In genomic region chr1:160169553-160170399, GRCh38 we compare ENCODE assay signal across 9 cellular contexts. TPM values are rescaled to one million over a fixed set of nuclear protein-coding genes. Genes with fewer than 3 reads are reported as not detected.
DNase-seq lines count a peak whose midpoint lies in the region; ATAC-seq lines count a peak whose summit lies in the region.
"Had no signal": no experiment of that assay in that cellular context is flagged by ENCODE, and none has a peak within 500 bp of the region (broad histone marks: within the 10 kb centered on the region; RNA-seq: fewer than 3 reads in every experiment).

No MANE protein-coding gene starts in this region.

- WGBS in ectodermal cell, 2 experiments, result 9 to 13% methylated on average over 15 of the region's 15 CpGs

- H3K27ac ChIP-seq in ectodermal cell (ENCODE audit: insufficient read depth, low read depth, low read length, poor library complexity, severe bottlenecking), result no peak overlapping the region

- H3K4me3 ChIP-seq in ectodermal cell (ENCODE audit: insufficient read depth, low read depth, low read length), result peak overlapping the region; percentile 9

- no peaks in the 10 kb centered on the region for H3K36me3 ChIP-seq in ectodermal cell (ENCODE audit: control insufficient read depth, insufficient read depth, low read length)

- H3K27me3 ChIP-seq in ectodermal cell (ENCODE audit: control insufficient read depth, insufficient read depth, low read length, poor library complexity, severe bottlenecking), result peaks cover 62% of the 10 kb centered on the region

- ATAC-seq in GM21423 (IDR thresholded peaks at IDR 0.05; ENCODE audit: unreplicated experiment), result peak; percentile 74
- no peak for ATAC-seq in HG03280 (IDR thresholded peaks at IDR 0.05; ENCODE audit: unreplicated experiment)
- no peak for ATAC-seq in HG02970 (IDR thresholded peaks at IDR 0.05; ENCODE audit: low FRiP score, unreplicated experiment)

- no peaks in the 10 kb centered on the region for H3K9me3 ChIP-seq in ectodermal cell (ENCODE audit: control insufficient read depth, low read length)

- H3K4me1 ChIP-seq in ectodermal cell (ENCODE audit: control insufficient read depth, insufficient read depth, low read length), result peaks cover 39% of the 10 kb centered on the region

- DNase-seq in EH (ENCODE audit: low read depth) (peak; percentile 15), NAMALWA (ENCODE audit: low spot score) (peak; percentile 40), globus pallidus (ENCODE audit: low spot score) (no peak)
- DNase-seq in activated CD4-positive, CD25-positive, alpha-beta regulatory T cell treated with anti-CD3 and anti-CD28 coated beads, Interleukin-2, amount 50 U/mL, for 72 hours, result no peak
- DNase-seq: naive thymus-derived CD8-positive, alpha-beta T cell had no signal

RNA-seq across cellular contexts. Expression of gene ATP1A4, which starts 18.4 kb away (rescaled TPM):
- polyA plus RNA-seq in ectodermal cell (2013, experiment 1 of 4), result 0.93 TPM
- polyA plus RNA-seq in ectodermal cell (2013, experiment 2 of 4), result 1.0 TPM
- 0.85 TPM for polyA plus RNA-seq in ectodermal cell (2013, experiment 3 of 4)
- polyA plus RNA-seq in ectodermal cell (2013, experiment 4 of 4), result 1.1 TPM
- polyA plus RNA-seq: naive thymus-derived CD8-positive, alpha-beta T cell had no signal

RNA-seq across cellular contexts. Expression of gene CASQ1, which starts 20.6 kb away (rescaled TPM):
- 2.1 TPM for polyA plus RNA-seq in ectodermal cell (2013, experiment 1 of 4)
- polyA plus RNA-seq in ectodermal cell (2013, experiment 2 of 4), result 0.53 TPM
- 0.32 TPM for polyA plus RNA-seq in ectodermal cell (2013, experiment 3 of 4)
- 0.93 TPM for polyA plus RNA-seq in ectodermal cell (2013, experiment 4 of 4)
- polyA plus RNA-seq: naive thymus-derived CD8-positive, alpha-beta T cell had no signal

RNA-seq across cellular contexts. Expression of gene PEA15, which starts 35.4 kb away (rescaled TPM):
- polyA plus RNA-seq in ectodermal cell (2013, experiment 1 of 4), result 107 TPM
- 121 TPM for polyA plus RNA-seq in ectodermal cell (2013, experiment 2 of 4)
- polyA plus RNA-seq in ectodermal cell (2013, experiment 3 of 4), result 84.4 TPM
- 105 TPM for polyA plus RNA-seq in ectodermal cell (2013, experiment 4 of 4)

RNA-seq across cellular contexts. Expression of gene ATP1A2, which starts 54.2 kb away (rescaled TPM):
- 233 TPM for polyA plus RNA-seq in ectodermal cell (2013, experiment 1 of 4)
- 231 TPM for polyA plus RNA-seq in ectodermal cell (2013, experiment 2 of 4)
- polyA plus RNA-seq in ectodermal cell (2013, experiment 3 of 4), result 158 TPM
- polyA plus RNA-seq in ectodermal cell (2013, experiment 4 of 4), result 174 TPM
- polyA plus RNA-seq: naive thymus-derived CD8-positive, alpha-beta T cell had no signal

Comparison
In these comparisons a context has a peak if more than half of its experiments do, and no peak if none do; other contexts are left out.
1. DNase-seq: peak in EH (single experiment) and NAMALWA (single experiment); none in activated CD4-positive, CD25-positive, alpha-beta regulatory T cell treated with anti-CD3 and anti-CD28 coated beads, Interleukin-2, amount 50 U/mL, for 72 hours (single experiment) and globus pallidus (single experiment).